In genomic region chr16:72645526-72645925, GRCh38 we compare ENCODE assay signal across 17 cellular contexts.
"Had no signal": no experiment of that assay in that cellular context is flagged by ENCODE, and none has a peak within 500 bp of the region (broad histone marks: within the 10 kb centered on the region; RNA-seq: fewer than 3 reads in every experiment).

No MANE protein-coding gene starts in this region.

- ATAC-seq: activated CD4-positive, CD25-positive, alpha-beta regulatory T cell treated with anti-CD3 and anti-CD28 coated beads, Interleukin-2, amount 50 U/mL, for 24 hours; activated T-helper 17 cell treated with anti-CD3 and anti-CD28 coated beads, Interleukin-2, amount 50 U/mL, for 72 hours; stimulated activated naive B cell treated with anti-CD40 and anti-IgM and Interleukin-4, amounts not matched to agents 10 μg/mL and 1 μg/mL and 100 μg/mL, for 72 hours had no signal

- H3K27ac Mint-ChIP-seq: activated T-helper 17 cell treated with anti-CD3 and anti-CD28 coated beads, Interleukin-2, amount 50 U/mL, for 72 hours; nephron; stimulated activated naive B cell treated with anti-CD40 and anti-IgM and Interleukin-4, amounts not matched to agents 10 μg/mL and 1 μg/mL and 100 μg/mL, for 72 hours had no signal

- DNase-seq: activated CD4-positive, alpha-beta T cell treated with anti-CD3 and anti-CD28 coated beads, Interleukin-2, amount 50 U/mL, for 1 hour; activated CD8-positive, alpha-beta memory T cell treated with anti-CD3 and anti-CD28 coated beads for 24 hours; activated naive CD4-positive, alpha-beta T cell treated with Interleukin-2 at 50 U/mL for 16 hours; foreskin melanocyte; mesendoderm; nucleus accumbens; stimulated activated CD4-positive, alpha-beta T cell treated with anti-CD3 and anti-CD28 coated beads, Interleukin-15, amount 100 ng/mL, for 24 hours; stimulated activated CD4-positive, alpha-beta T cell treated with anti-CD3 and anti-CD28 coated beads, Interleukin-4, amount 100 ng/mL, for 1 hour; stimulated activated naive B cell treated with anti-CD40 and anti-IgM and Interleukin-4, amounts not matched to agents 10 μg/mL and 1 μg/mL and 100 μg/mL, for 72 hours; uterus had no signal

- H3K27me3 Mint-ChIP-seq: activated T-helper 17 cell treated with anti-CD3 and anti-CD28 coated beads, Interleukin-2, amount 50 U/mL, for 72 hours; stimulated activated naive B cell treated with anti-CD40 and anti-IgM and Interleukin-4, amounts not matched to agents 10 μg/mL and 1 μg/mL and 100 μg/mL, for 72 hours had no signal

- H3K4me3 Mint-ChIP-seq: activated T-helper 17 cell treated with anti-CD3 and anti-CD28 coated beads, Interleukin-2, amount 50 U/mL, for 72 hours; nephron; stimulated activated naive B cell treated with anti-CD40 and anti-IgM and Interleukin-4, amounts not matched to agents 10 μg/mL and 1 μg/mL and 100 μg/mL, for 72 hours had no signal

- H3K36me3 ChIP-seq: esophagus muscularis mucosa, right atrium auricular region, tibial nerve, uterus had no signal

- H3K9me3 ChIP-seq: uterus had no signal

- H3K27me3 ChIP-seq: esophagus muscularis mucosa, right atrium auricular region, tibial nerve, uterus had no signal

- H3K4me1 Mint-ChIP-seq: activated T-helper 17 cell treated with anti-CD3 and anti-CD28 coated beads, Interleukin-2, amount 50 U/mL, for 72 hours; nephron had no signal

- H3K4me3 ChIP-seq: esophagus muscularis mucosa, right atrium auricular region, skin epidermis, tibial nerve, uterus had no signal

- H3K27ac ChIP-seq: esophagus muscularis mucosa, right atrium auricular region, skin epidermis, tibial nerve, uterus had no signal

- H3K9me3 Mint-ChIP-seq: activated T-helper 17 cell treated with anti-CD3 and anti-CD28 coated beads, Interleukin-2, amount 50 U/mL, for 72 hours; stimulated activated naive B cell treated with anti-CD40 and anti-IgM and Interleukin-4, amounts not matched to agents 10 μg/mL and 1 μg/mL and 100 μg/mL, for 72 hours had no signal

- H3K4me1 ChIP-seq: esophagus muscularis mucosa, right atrium auricular region, tibial nerve, uterus had no signal
